ENCODE assay signal across 11 cellular contexts in genomic region chr10:79159785-79160184, GRCh38.
DNase-seq lines count a peak whose midpoint lies in the region; ATAC-seq and TF ChIP-seq lines count a peak whose summit lies in the region.
"Had no signal": no experiment of that assay in that cellular context is flagged by ENCODE, and none has a peak within 500 bp of the region (broad histone marks: within the 10 kb centered on the region; RNA-seq: fewer than 3 reads in every experiment).

No MANE protein-coding gene starts in this region.

- no peaks in the 10 kb centered on the region for H3K79me1 ChIP-seq in H9 (ENCODE audit: insufficient read depth, low read depth, low read length, poor library complexity, severe bottlenecking)

- no peak overlapping the region for H3K56ac ChIP-seq in H9 (ENCODE audit: insufficient read length, low read depth, low read length)

- H3K27me3 Mint-ChIP-seq in H9 (ENCODE audit: low read depth) (no peaks in the 10 kb centered on the region), chondrocyte (ENCODE audit: low read depth) (no peaks in the 10 kb centered on the region)
- H3K27me3 Mint-ChIP-seq: activated CD8-positive, alpha-beta T cell treated with anti-CD3 and anti-CD28 coated beads for 36 hours had no signal

- DNase-seq in H9 (no peak), chondrocyte (ENCODE audit: low spot score) (no peak), left kidney (ENCODE audit: low read depth, low spot score) (peak; percentile 51), spleen (no peak), NCI-H1105 treated with DMSO at 0.1 percent for 48 hours (lab: John Stamatoyannopoulos, UW) (no peak), Karpas-422 (no peak)
- DNase-seq: activated CD8-positive, alpha-beta T cell treated with anti-CD3 and anti-CD28 coated beads for 36 hours; DMS79 treated with DMSO at 0.1 percent for 48 hours; stimulated activated CD4-positive, alpha-beta T cell treated with anti-CD3 and anti-CD28 coated beads, Interleukin-2, amount 100 ng/mL, for 48 hours had no signal

- H4K20me1 ChIP-seq in H9 (ENCODE audit: control insufficient read depth, insufficient read depth, insufficient read length) (no peaks in the 10 kb centered on the region), Karpas-422 (ENCODE audit: insufficient read depth, low read depth, low read length) (peaks cover 36% of the 10 kb centered on the region; the same call in 1 of the 2 replicates)

- H3K36me3 ChIP-seq in spleen (peaks cover 0 to 31% (median 0%) of the 10 kb centered on the region in 6 donors), Karpas-422 (ENCODE audit: insufficient read depth, low read length) (no peaks in the 10 kb centered on the region)

- no peak for TF ChIP-seq POLR2A in spleen (IDR thresholded peaks at IDR 0.05)

- H3K9me3 ChIP-seq in H9 (ENCODE audit: control insufficient read depth, low read depth, low read length) (no peaks in the 10 kb centered on the region), spleen (no peaks in the 10 kb centered on the region), Karpas-422 (ENCODE audit: low read length) (no peaks in the 10 kb centered on the region)

- no peaks in the 10 kb centered on the region for H3K9me2 ChIP-seq in Karpas-422 (replicated peaks; ENCODE audit: insufficient read depth, low read length)

- H3K4me2 ChIP-seq in H9 (ENCODE audit: insufficient read depth, insufficient read length, low read length) = no peak overlapping the region
- H3K4me2 ChIP-seq in Karpas-422 (ENCODE audit: low read depth, low read length, poor library complexity, severe bottlenecking) = no peak overlapping the region

- no peak for ATAC-seq in HG03108 (IDR thresholded peaks at IDR 0.05; ENCODE audit: unreplicated experiment)
- ATAC-seq in GM18867 (IDR thresholded peaks at IDR 0.05; ENCODE audit: unreplicated experiment) = no peak
- ATAC-seq: activated CD8-positive, alpha-beta T cell treated with anti-CD3 and anti-CD28 coated beads for 36 hours had no signal

- no peak overlapping the region for H2AK5ac ChIP-seq in H9 (ENCODE audit: insufficient read length, low read length)

- H3K4me1 ChIP-seq in H9 (ENCODE audit: insufficient read depth, low read length) (peaks cover 21% of the 10 kb centered on the region; the same call in 1 of the 2 replicates), spleen (peaks cover 21 to 100% (median 74%) of the 10 kb centered on the region in 6 donors), Karpas-422 (ENCODE audit: low read length) (peaks cover 5% of the 10 kb centered on the region; the same call in 1 of the 2 replicates)

- no peaks in the 10 kb centered on the region for H3K9me3 Mint-ChIP-seq in H9
- H3K9me3 Mint-ChIP-seq in chondrocyte (ENCODE audit: low read depth) = no peaks in the 10 kb centered on the region
- H3K9me3 Mint-ChIP-seq: activated CD8-positive, alpha-beta T cell treated with anti-CD3 and anti-CD28 coated beads for 36 hours had no signal

- H4K5ac ChIP-seq in H9 (ENCODE audit: insufficient read length, low read depth, low read length) = no peak overlapping the region

- no peak overlapping the region for H2AFZ ChIP-seq in H9 (ENCODE audit: low read length)
- no peak overlapping the region for H2AFZ ChIP-seq in Karpas-422 (ENCODE audit: low read length)

- peak overlapping the region; percentile 16 for H3K18ac ChIP-seq in H9 (ENCODE audit: insufficient read length, low read depth, low read length)

- H3K4ac ChIP-seq in H9 (ENCODE audit: low read depth, low read length) = no peak overlapping the region

- H3K4me3 Mint-ChIP-seq in H9 (no peak overlapping the region), chondrocyte (ENCODE audit: unreplicated experiment) (peak overlapping the region; percentile 41)
- H3K4me3 Mint-ChIP-seq: activated CD8-positive, alpha-beta T cell treated with anti-CD3 and anti-CD28 coated beads for 36 hours had no signal

- H3K4me1 Mint-ChIP-seq in H9 = peaks cover 45 to 54% of the 10 kb centered on the region in 2 experiments
- peaks cover 75% of the 10 kb centered on the region for H3K4me1 Mint-ChIP-seq in chondrocyte (ENCODE audit: low read depth)

- no peaks in the 10 kb centered on the region for H3K27me3 ChIP-seq in H9 (ENCODE audit: insufficient read depth, low read length)
- H3K27me3 ChIP-seq in spleen (replicated peaks in 1 of 7) = no peaks in the 10 kb centered on the region
- no peaks in the 10 kb centered on the region for H3K27me3 ChIP-seq in Karpas-422 (ENCODE audit: low read length)

- no peaks in the 10 kb centered on the region for H3K36me3 Mint-ChIP-seq in H9 (ENCODE audit: insufficient read depth in 1 of 3, low read depth in 3 of 3)
- H3K36me3 Mint-ChIP-seq in chondrocyte (ENCODE audit: low read depth) = peaks cover 6% of the 10 kb centered on the region

- H3K23me2 ChIP-seq in H9 (ENCODE audit: insufficient read length, low read depth, low read length, poor library complexity, severe bottlenecking) = no peaks in the 10 kb centered on the region

- peak overlapping the region in 2 of 3 experiments; percentile 51 to 59; a peak in 1 of 7 replicates for H3K27ac Mint-ChIP-seq in H9
- H3K27ac Mint-ChIP-seq in chondrocyte (ENCODE audit: unreplicated experiment) = peak overlapping the region; percentile 97
- H3K27ac Mint-ChIP-seq: activated CD8-positive, alpha-beta T cell treated with anti-CD3 and anti-CD28 coated beads for 36 hours had no signal

- no CpG with 5 or more reads among the region's 15 CpGs for WGBS in H9 (ENCODE audit: extremely low coverage, insufficient read length, low lambda C conversion rate)
- WGBS in spleen, 5 donors = 66 to 74% (median 70%) methylated on average over 13 to 15 of the region's 15 CpGs

- H3K27ac ChIP-seq in H9 (ENCODE audit: insufficient read length, low read depth, low read length) = no peak overlapping the region
- peak overlapping the region; percentile 29 to 95 (median 82) for H3K27ac ChIP-seq in spleen
- H3K27ac ChIP-seq in Karpas-422 (ENCODE audit: low read length) = no peak overlapping the region

- no peak overlapping the region for H2BK5ac ChIP-seq in H9 (ENCODE audit: insufficient read length, low read length)

- H3K14ac ChIP-seq in H9 (ENCODE audit: insufficient read depth, low read length) = 0 out of 2 replicates have a peak overlapping the region, but pooled peaks have one; percentile 0

- H3K4me3 ChIP-seq in spleen = no peak overlapping the region
- H3K4me3 ChIP-seq in Karpas-422 (ENCODE audit: low read length) = no peak overlapping the region

- no peak overlapping the region for H2BK20ac ChIP-seq in H9 (ENCODE audit: low read depth, low read length, poor library complexity, severe bottlenecking)

- no peak overlapping the region for H4K8ac ChIP-seq in H9 (replicated peaks; ENCODE audit: insufficient read length, low read depth, low read length)

- H2BK120ac ChIP-seq in H9 (ENCODE audit: low read depth, low read length, poor library complexity, severe bottlenecking) = no peak overlapping the region

- H4K91ac ChIP-seq in H9 (ENCODE audit: insufficient read length, low read depth, low read length) = peak overlapping the region; percentile 82

- no peak overlapping the region for H2BK12ac ChIP-seq in H9 (ENCODE audit: insufficient read length, low read depth, low read length)

- H2BK15ac ChIP-seq in H9 (ENCODE audit: low read depth, low read length) = no peak overlapping the region

- H3K9ac ChIP-seq in H9 (ENCODE audit: extremely low read depth, insufficient read length, low read length) (no peak overlapping the region), Karpas-422 (ENCODE audit: low read length) (no peak overlapping the region)

- H3T11ph ChIP-seq in H9 (ENCODE audit: low read length) = no peak overlapping the region

- H3K23ac ChIP-seq in H9 (ENCODE audit: insufficient read length, low read depth, low read length) = no peak overlapping the region

- TF ChIP-seq CTCF in H9 (conservative IDR thresholded peaks at IDR 0.05) = no peak
- TF ChIP-seq CTCF in chondrocyte (IDR thresholded peaks at IDR 0.05) = no peak
- no peak for TF ChIP-seq CTCF in spleen (IDR thresholded peaks at IDR 0.05 in 8 of 11, conservative IDR thresholded peaks at IDR 0.05 in 3 of 11)

- intact Hi-C loops in spleen (cut with DNase I; ENCODE audit: low total_unique reads) = no loop called here

- H3K79me2 ChIP-seq in H9 (ENCODE audit: insufficient read depth, low read length) (no peaks in the 10 kb centered on the region), Karpas-422 (ENCODE audit: low read length) (no peaks in the 10 kb centered on the region)

Comparison
In these comparisons a context has a peak if more than half of its experiments do, and no peak if none do; other contexts are left out.
1. H3K27ac ChIP-seq: peak in spleen (8 of 8); none in H9 (single experiment) and Karpas-422 (single experiment).